ENCODE assay signal across 1 cellular context in the genomic region with DNA sequence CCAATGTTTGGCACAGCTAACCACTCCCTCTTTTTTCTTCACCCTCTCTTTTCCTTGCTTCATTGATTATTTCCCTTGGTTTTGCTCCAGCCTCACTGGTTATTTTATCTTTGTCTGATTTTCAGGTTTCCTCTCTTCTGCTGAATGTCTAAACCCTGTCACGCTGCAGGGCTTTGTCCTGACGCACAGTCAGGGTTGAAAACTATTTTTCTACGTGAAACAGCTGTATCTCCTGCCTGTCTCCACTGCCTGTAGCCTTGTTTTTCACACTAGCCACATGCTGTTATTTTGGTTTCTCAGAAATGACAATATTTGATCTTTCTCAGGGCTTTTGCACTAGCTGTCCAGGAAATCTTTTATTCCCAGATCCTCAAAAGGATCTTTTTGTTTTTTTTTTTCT.
TF ChIP-seq lines count a peak whose summit lies in the region.

No MANE protein-coding gene starts in this region.

TF ChIP-seq in neural cell, 6 proteins besides CTCF, POLR2A, EP300 and RAD21 (continued from another document):
- TF ChIP-seq, protein P1, sequence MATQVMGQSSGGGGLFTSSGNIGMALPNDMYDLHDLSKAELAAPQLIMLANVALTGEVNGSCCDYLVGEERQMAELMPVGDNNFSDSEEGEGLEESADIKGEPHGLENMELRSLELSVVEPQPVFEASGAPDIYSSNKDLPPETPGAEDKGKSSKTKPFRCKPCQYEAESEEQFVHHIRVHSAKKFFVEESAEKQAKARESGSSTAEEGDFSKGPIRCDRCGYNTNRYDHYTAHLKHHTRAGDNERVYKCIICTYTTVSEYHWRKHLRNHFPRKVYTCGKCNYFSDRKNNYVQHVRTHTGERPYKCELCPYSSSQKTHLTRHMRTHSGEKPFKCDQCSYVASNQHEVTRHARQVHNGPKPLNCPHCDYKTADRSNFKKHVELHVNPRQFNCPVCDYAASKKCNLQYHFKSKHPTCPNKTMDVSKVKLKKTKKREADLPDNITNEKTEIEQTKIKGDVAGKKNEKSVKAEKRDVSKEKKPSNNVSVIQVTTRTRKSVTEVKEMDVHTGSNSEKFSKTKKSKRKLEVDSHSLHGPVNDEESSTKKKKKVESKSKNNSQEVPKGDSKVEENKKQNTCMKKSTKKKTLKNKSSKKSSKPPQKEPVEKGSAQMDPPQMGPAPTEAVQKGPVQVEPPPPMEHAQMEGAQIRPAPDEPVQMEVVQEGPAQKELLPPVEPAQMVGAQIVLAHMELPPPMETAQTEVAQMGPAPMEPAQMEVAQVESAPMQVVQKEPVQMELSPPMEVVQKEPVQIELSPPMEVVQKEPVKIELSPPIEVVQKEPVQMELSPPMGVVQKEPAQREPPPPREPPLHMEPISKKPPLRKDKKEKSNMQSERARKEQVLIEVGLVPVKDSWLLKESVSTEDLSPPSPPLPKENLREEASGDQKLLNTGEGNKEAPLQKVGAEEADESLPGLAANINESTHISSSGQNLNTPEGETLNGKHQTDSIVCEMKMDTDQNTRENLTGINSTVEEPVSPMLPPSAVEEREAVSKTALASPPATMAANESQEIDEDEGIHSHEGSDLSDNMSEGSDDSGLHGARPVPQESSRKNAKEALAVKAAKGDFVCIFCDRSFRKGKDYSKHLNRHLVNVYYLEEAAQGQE (IDR thresholded peaks at IDR 0.05; ENCODE audit: borderline replicate concordance): no peak
- no peak for TF ChIP-seq TAF1 (IDR thresholded peaks at IDR 0.05; ENCODE audit: low read depth)
